19 cellular contexts compared by ENCODE assay signal in the genomic region with DNA sequence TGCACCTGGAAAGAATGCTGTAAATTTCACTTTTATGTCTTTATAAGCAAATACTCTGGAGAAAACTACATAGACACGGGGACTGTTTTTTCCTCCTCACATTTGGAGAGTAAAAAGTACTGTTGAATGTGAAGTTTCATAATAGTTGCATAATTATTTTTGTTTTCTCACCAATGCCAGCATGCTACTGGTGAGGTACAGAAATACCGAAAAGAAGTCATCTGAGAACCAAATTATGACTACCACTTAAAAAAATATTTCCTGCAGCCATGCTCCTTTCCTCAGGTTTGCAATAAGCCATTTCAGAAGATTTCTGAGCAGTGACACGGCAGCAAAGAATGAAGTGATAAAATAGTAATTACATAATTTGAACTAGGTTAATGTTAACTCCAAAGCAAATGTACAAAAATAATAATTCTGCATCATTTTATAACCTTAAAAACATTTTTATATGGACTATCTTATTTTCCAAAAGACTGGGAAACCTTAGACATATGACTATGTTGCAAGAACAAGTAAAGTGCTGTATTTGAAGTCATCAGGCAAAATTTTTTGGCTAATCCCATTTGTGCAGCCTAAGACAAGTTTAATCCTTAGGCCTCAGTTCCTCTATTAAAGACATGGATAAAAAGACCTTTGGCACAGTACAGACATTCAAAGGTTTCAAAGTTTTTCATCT.
A peak's percentile ranks its signal among the peaks of the same experiment; 100 is the strongest.
DNase-seq lines count a peak whose midpoint lies in the region; ATAC-seq and TF ChIP-seq lines count a peak whose summit lies in the region.
"Had no signal": no experiment of that assay in that cellular context is flagged by ENCODE, and none has a peak within 500 bp of the region (broad histone marks: within the 10 kb centered on the region; RNA-seq: fewer than 3 reads in every experiment).

No MANE protein-coding gene starts in this region.

- dilution Hi-C loops in IMR-90 (cut with HindIII; ENCODE audit: low sequenced_read_pairs, unreplicated experiment), result no loop called here

- H4K8ac ChIP-seq in IMR-90 (ENCODE audit: low read depth in 2 of 2, low read length in 2 of 2) (peak overlapping the region; percentile 25 to 59; a peak in 3 of 4 replicates), trophoblast cell (ENCODE audit: low read depth, low read length) (no peak overlapping the region)

- peak overlapping the region; percentile 67; the same call in 2 of the 3 replicates for H2BK15ac ChIP-seq in IMR-90 (ENCODE audit: low read depth, low read length)

- POLR2A ChIA-PET in IMR-90 (lab: Charles Lee; ENCODE audit: unreplicated experiment), result no interaction called here

- in situ Hi-C loops in IMR-90 (cut with MboI; ENCODE audit: low sequenced_read_pairs), result no loop called here

- H3K9me3 ChIP-seq in IMR-90 (ENCODE audit: control insufficient read depth, insufficient read depth, low read length) (no peaks in the 10 kb centered on the region), trophoblast cell (ENCODE audit: insufficient read depth, low read depth, low read length) (no peaks in the 10 kb centered on the region)
- H3K9me3 ChIP-seq: esophagus muscularis mucosa, pancreas, transverse colon had no signal

- peak overlapping the region; percentile 81; the same call in 1 of the 2 replicates for H3K27ac ChIP-seq in IMR-90 (ENCODE audit: insufficient read depth, low read length)
- no peak overlapping the region for H3K27ac ChIP-seq in trophoblast cell (ENCODE audit: low read depth, low read length)
- H3K27ac ChIP-seq: dorsolateral prefrontal cortex, esophagus muscularis mucosa, heart left ventricle, pancreas, transverse colon had no signal

- H3K4me2 ChIP-seq in IMR-90 (ENCODE audit: low read depth, low read length) (no peak overlapping the region), trophoblast cell (ENCODE audit: low read length) (no peak overlapping the region)

- DNase-seq in EL, result peak; percentile 12
- DNase-seq in IMR-90, result no peak
- peak; percentile 44 to 92 for DNase-seq in trophoblast cell
- DNase-seq in cortex of kidney (lab: John Stamatoyannopoulos, UW), result no peak
- DNase-seq in CD1c-positive myeloid dendritic cell (ENCODE audit: extremely low spot score), result no peak
- no peak for DNase-seq in SKM-1 treated with dmso at 0.1 percent for 144 hours (lab: John Stamatoyannopoulos, UW; ENCODE audit: unreplicated experiment)
- DNase-seq: activated CD4-positive, alpha-beta T cell treated with anti-CD3 and anti-CD28 coated beads, Interleukin-2, amount 10 ng/mL, durations not matched to agents 24 days and 14 days; activated naive CD8-positive, alpha-beta T cell treated with anti-CD3 and anti-CD28 coated beads, Interleukin-2, amount 50 U/mL, for 24 hours; dorsolateral prefrontal cortex; heart left ventricle; MG63; NCI-H1694; NCI-H2227 treated with DMSO at 0.1 percent for 48 hours; pancreas; RPMI8226; transverse colon had no signal

- H3K9me1 ChIP-seq in IMR-90 (ENCODE audit: insufficient read depth, low read length), result no peaks in the 10 kb centered on the region

- no peaks in the 10 kb centered on the region for H3K27me3 ChIP-seq in IMR-90 (ENCODE audit: control insufficient read depth, insufficient read depth, low read length)
- H3K27me3 ChIP-seq in trophoblast cell (ENCODE audit: insufficient read depth, low read length), result no peaks in the 10 kb centered on the region
- H3K27me3 ChIP-seq: dorsolateral prefrontal cortex, esophagus muscularis mucosa, heart left ventricle, MG63, pancreas, transverse colon had no signal

- peak overlapping the region; percentile 90; the same call in 1 of the 2 replicates for H2BK120ac ChIP-seq in IMR-90 (ENCODE audit: low read depth, low read length)
- no peak overlapping the region for H2BK120ac ChIP-seq in trophoblast cell (ENCODE audit: insufficient read depth, low read length, poor library complexity)

- peak overlapping the region; percentile 89 for H2BK5ac ChIP-seq in IMR-90 (ENCODE audit: low read depth, low read length, poor library complexity, severe bottlenecking)
- H2BK5ac ChIP-seq in trophoblast cell (ENCODE audit: low read depth, low read length, poor library complexity), result no peak overlapping the region

- H3K14ac ChIP-seq in IMR-90 (replicated peaks; ENCODE audit: low read depth, low read length), result 0 out of 2 replicates have a peak overlapping the region, but pooled peaks have one; percentile 53
- no peak overlapping the region for H3K14ac ChIP-seq in trophoblast cell (ENCODE audit: low read length)

- no peak for TF ChIP-seq POLR2A in IMR-90 (IDR thresholded peaks at IDR 0.05; ENCODE audit: low read depth, low read length)

- BruUV-seq in IMR-90 (replicated peaks; lab: Mats Ljungman, UMichigan), result no TSS peak

- H3K23ac ChIP-seq in IMR-90 (ENCODE audit: low read depth, low read length) (no peak overlapping the region; the same call in 1 of the 2 replicates), trophoblast cell (ENCODE audit: low read length) (no peak overlapping the region)

- no peak overlapping the region for H2AK9ac ChIP-seq in IMR-90 (replicated peaks; ENCODE audit: low read depth, low read length, poor library complexity)

- no peak for TF ChIP-seq RAD21 in IMR-90 (IDR thresholded peaks at IDR 0.05; ENCODE audit: low read length)

- ATAC-seq in IMR-90 (ENCODE audit: low read depth), result peak; percentile 19; the same call in 1 of the 2 replicates
- ATAC-seq in esophagus mucosa, result peak; percentile 48
- no peak for ATAC-seq in GM18502 (IDR thresholded peaks at IDR 0.05; ENCODE audit: poor library complexity, unreplicated experiment)
- ATAC-seq: heart left ventricle had no signal

- H2AFZ ChIP-seq in IMR-90 (replicated peaks; ENCODE audit: low read length, poor library complexity) (no peak overlapping the region), trophoblast cell (ENCODE audit: insufficient read depth, low read length, poor library complexity) (no peak overlapping the region)

- H3K4ac ChIP-seq in IMR-90 (ENCODE audit: low read depth, low read length), result peak overlapping the region; percentile 54; the same call in 1 of the 2 replicates
- H3K4ac ChIP-seq in trophoblast cell (ENCODE audit: low read depth, low read length), result no peak overlapping the region

- peak overlapping the region; percentile 35 for H4K91ac ChIP-seq in IMR-90 (ENCODE audit: insufficient read depth, low read depth, low read length)
- no peak overlapping the region for H4K91ac ChIP-seq in trophoblast cell (ENCODE audit: low read depth, low read length)

- H3K4me1 ChIP-seq in IMR-90 (ENCODE audit: control insufficient read depth, insufficient read depth, low read length), result peaks cover 15% of the 10 kb centered on the region
- H3K4me1 ChIP-seq in trophoblast cell (ENCODE audit: control insufficient read depth in 1 of 2, insufficient read depth in 2 of 2, low read length in 2 of 2), result no peaks in the 10 kb centered on the region

- H3K36me3 ChIP-seq in IMR-90 (ENCODE audit: control insufficient read depth, insufficient read depth, low read length) (no peaks in the 10 kb centered on the region), trophoblast cell (ENCODE audit: control insufficient read depth in 1 of 2, insufficient read depth in 2 of 2, low read length in 2 of 2) (no peaks in the 10 kb centered on the region)
- H3K36me3 ChIP-seq: esophagus muscularis mucosa, heart left ventricle, pancreas, transverse colon had no signal

- peak overlapping the region; percentile 64 for H2BK20ac ChIP-seq in IMR-90 (ENCODE audit: low read depth, low read length)

- no peak for TF ChIP-seq CTCF in IMR-90 (conservative IDR thresholded peaks at IDR 0.05; ENCODE audit: low read depth, low read length)

- H3K18ac ChIP-seq in IMR-90 (ENCODE audit: low read depth, low read length) (peak overlapping the region; percentile 93), trophoblast cell (ENCODE audit: low read length) (no peak overlapping the region)

- no peak overlapping the region; the same call in 1 of the 2 replicates for H2AK5ac ChIP-seq in IMR-90 (ENCODE audit: low read depth, low read length)
- H2AK5ac ChIP-seq in trophoblast cell (ENCODE audit: low read length), result no peak overlapping the region

- H4K20me1 ChIP-seq in IMR-90 (ENCODE audit: insufficient read depth, low read length), result no peaks in the 10 kb centered on the region

- H3K79me2 ChIP-seq in trophoblast cell (ENCODE audit: control insufficient read depth, insufficient read depth, low read length, poor library complexity), result no peaks in the 10 kb centered on the region

- peak overlapping the region; percentile 56; the same call in 1 of the 2 replicates for H3K56ac ChIP-seq in IMR-90 (ENCODE audit: extremely low read depth, insufficient read depth, low read length)

- peak overlapping the region; percentile 85; the same call in 1 of the 2 replicates for H4K5ac ChIP-seq in IMR-90 (ENCODE audit: low read depth, low read length)

- no CpG with 5 or more reads among the region's 3 CpGs for WGBS in IMR-90 (ENCODE audit: extremely low coverage in 2 of 2, insufficient read length in 1 of 2), 2 experiments
- WGBS in trophoblast cell (ENCODE audit: extremely low coverage, insufficient coverage, insufficient read length), result no CpG with 5 or more reads among the region's 3 CpGs

- CTCF ChIA-PET in IMR-90 (lab: Yijun Ruan, JAX), result interaction anchor here (0.7 kb wide), 1 partner anchor 137 kb away, joined by 3 read pairs; no protein-coding TSS in a partner anchor

- intact Hi-C loops in IMR-90 (cut with micrococcal nuclease), result no loop called here

- H2BK12ac ChIP-seq in trophoblast cell (ENCODE audit: low read length), result no peak overlapping the region

- H3K4me3 ChIP-seq in IMR-90 (ENCODE audit: insufficient read depth, low read depth, low read length) (no peak overlapping the region), trophoblast cell (ENCODE audit: low read depth, low read length) (no peak overlapping the region)
- H3K4me3 ChIP-seq: dorsolateral prefrontal cortex, esophagus muscularis mucosa, heart left ventricle, MG63, pancreas, transverse colon had no signal

- no peaks in the 10 kb centered on the region for H3K79me1 ChIP-seq in IMR-90 (ENCODE audit: low read depth in 1 of 2, low read length in 2 of 2)
- no peaks in the 10 kb centered on the region for H3K79me1 ChIP-seq in trophoblast cell (ENCODE audit: low read length)

- H3K9ac ChIP-seq in IMR-90 (ENCODE audit: low read depth, low read length), result peak overlapping the region; percentile 33; the same call in 1 of the 2 replicates
- H3K9ac ChIP-seq in trophoblast cell (ENCODE audit: low read length), result no peak overlapping the region

- no peak overlapping the region for H4K12ac ChIP-seq in trophoblast cell (ENCODE audit: low read depth, low read length)

TF ChIP-seq in IMR-90, 13 proteins besides CTCF, POLR2A, EP300 and RAD21 (continues in another document):
- no peak for TF ChIP-seq RCOR1 (IDR thresholded peaks at IDR 0.05; ENCODE audit: insufficient replicate concordance, low read length)
- no peak for TF ChIP-seq MAFK (IDR thresholded peaks at IDR 0.05; ENCODE audit: low read depth, low read length)
- no peak for TF ChIP-seq MXI1 (IDR thresholded peaks at IDR 0.05; ENCODE audit: borderline replicate concordance, low read depth, low read length)
- no peak for TF ChIP-seq CEBPB (IDR thresholded peaks at IDR 0.05; ENCODE audit: low read depth, low read length)
- no peak for TF ChIP-seq CHD1 (IDR thresholded peaks at IDR 0.05; ENCODE audit: low read depth, low read length)
- TF ChIP-seq MAZ (IDR thresholded peaks at IDR 0.05; ENCODE audit: borderline replicate concordance, low read depth, low read length), result no peak
- TF ChIP-seq FOS (IDR thresholded peaks at IDR 0.05; ENCODE audit: low read depth, low read length), result no peak
- TF ChIP-seq SMC3 (IDR thresholded peaks at IDR 0.05; ENCODE audit: low read depth, low read length), result no peak

Comparison
In these comparisons a context has a peak if more than half of its experiments do, and no peak if none do; other contexts are left out.
1. DNase-seq: peak in EL (single experiment) and trophoblast cell (2 of 2); none in IMR-90 (single experiment), cortex of kidney (single experiment), CD1c-positive myeloid dendritic cell (single experiment) and SKM-1 treated with dmso at 0.1 percent for 144 hours (single experiment).